ENCODE assay signal across 8 cellular contexts in genomic region chr5:56951946-56952691, GRCh38. TPM values are rescaled to one million over a fixed set of nuclear protein-coding genes. Genes with fewer than 3 reads are reported as not detected.
DNase-seq lines count a peak whose midpoint lies in the region; ATAC-seq and TF ChIP-seq lines count a peak whose summit lies in the region.

Gene MIER3 (minus strand): TSS chr5:56952123. CDS start chr5:56952102, 21 bp downstream.

- H3K27me3 ChIP-seq in CD4-positive, CD25-positive, alpha-beta regulatory T cell (ENCODE audit: control insufficient read depth, insufficient read depth, low read length) = peaks cover 38% of the 10 kb centered on the region
- H3K27me3 ChIP-seq in OCI-LY1 (ENCODE audit: insufficient read depth, low read length) (0 out of 2 replicates have a peak, but pooled peaks cover 7% of the 10 kb centered on the region), mucosa of stomach (ENCODE audit: control insufficient read depth, insufficient read depth, low read length) (peaks cover 11% of the 10 kb centered on the region)

- H3K4me1 Mint-ChIP-seq in CD4-positive, CD25-positive, alpha-beta regulatory T cell = peaks cover 15 to 27% (median 17%) of the 10 kb centered on the region in 4 donors

- peak within 1 kb of the TSS; percentile 95 to 98 (median 96) for H3K4me3 Mint-ChIP-seq in CD4-positive, CD25-positive, alpha-beta regulatory T cell

- H3K36me3 Mint-ChIP-seq in CD4-positive, CD25-positive, alpha-beta regulatory T cell = no peaks in the 10 kb centered on the region

- H3K4me1 ChIP-seq in CD4-positive, CD25-positive, alpha-beta regulatory T cell (ENCODE audit: control insufficient read depth, insufficient read depth, low read length, poor library complexity, severe bottlenecking) = peaks cover 22% of the 10 kb centered on the region
- peaks cover 19% of the 10 kb centered on the region for H3K4me1 ChIP-seq in OCI-LY1 (ENCODE audit: insufficient read depth, low read length, severe bottlenecking)
- H3K4me1 ChIP-seq in mucosa of stomach (ENCODE audit: control insufficient read depth, insufficient read depth, low read length) = peaks cover 10% of the 10 kb centered on the region

- peak; percentile 73 to 80 (median 78) for DNase-seq in CD4-positive, CD25-positive, alpha-beta regulatory T cell
- DNase-seq in activated T-cell treated with anti-CD3 and anti-CD28 coated beads for 1 hour (ENCODE audit: low read depth) (peak; percentile 63), epithelial cell of proximal tubule (ENCODE audit: low read depth) (no peak)
- DNase-seq in stimulated activated CD8-positive, alpha-beta memory T cell treated with anti-CD3 and anti-CD28 coated beads, Interleukin-7, amount 100 ng/mL, for 1 hour (ENCODE audit: low read depth in 2 of 2) = peak; percentile 57 to 60

- H3K4me2 ChIP-seq in OCI-LY1 (ENCODE audit: low read length) = peak within 1 kb of the TSS; percentile 93

- H4K20me1 ChIP-seq in OCI-LY1 (ENCODE audit: insufficient read depth, low read length) = no peaks in the 10 kb centered on the region

- H3K27ac ChIP-seq in CD4-positive, CD25-positive, alpha-beta regulatory T cell (ENCODE audit: insufficient read depth, low read length, poor library complexity, severe bottlenecking) = peak within 1 kb of the TSS; percentile 39
- no peak within 1 kb of the TSS for H3K27ac ChIP-seq in OCI-LY1 (ENCODE audit: low read depth, low read length, poor library complexity, severe bottlenecking)

- ATAC-seq in CD4-positive, CD25-positive, alpha-beta regulatory T cell (ENCODE audit: low read depth in 2 of 2) = peak; percentile 94
- ATAC-seq in GM19372 (IDR thresholded peaks at IDR 0.05; ENCODE audit: low read depth, unreplicated experiment) (peak; percentile 93), HG03520 (IDR thresholded peaks at IDR 0.05; ENCODE audit: unreplicated experiment) (peak; percentile 94)

- H3K79me2 ChIP-seq in OCI-LY1 (ENCODE audit: insufficient read depth, low read length) = no peaks in the 10 kb centered on the region

- H3K9me3 Mint-ChIP-seq in CD4-positive, CD25-positive, alpha-beta regulatory T cell = no peaks in the 10 kb centered on the region

- no peaks in the 10 kb centered on the region for H3K9me2 ChIP-seq in OCI-LY1 (ENCODE audit: low read depth, low read length)

- peak within 1 kb of the TSS; percentile 82 for H3K9ac ChIP-seq in OCI-LY1 (ENCODE audit: low read length)
- H3K9ac ChIP-seq in mucosa of stomach (ENCODE audit: low read length) = peak within 1 kb of the TSS; percentile 84

- H3K36me3 ChIP-seq in CD4-positive, CD25-positive, alpha-beta regulatory T cell (ENCODE audit: control insufficient read depth, insufficient read depth, low read length) = no peaks in the 10 kb centered on the region
- H3K36me3 ChIP-seq in OCI-LY1 (ENCODE audit: insufficient read depth, low read length) (peaks cover 3% of the 10 kb centered on the region; the same call in 1 of the 2 replicates), mucosa of stomach (ENCODE audit: control insufficient read depth, insufficient read depth, low read length) (no peaks in the 10 kb centered on the region)

- H3K27ac Mint-ChIP-seq in CD4-positive, CD25-positive, alpha-beta regulatory T cell = peak within 1 kb of the TSS; percentile 32 to 92 (median 90)

- H3F3A ChIP-seq in OCI-LY1 (ENCODE audit: insufficient read depth, low read length) = no peaks in the 10 kb centered on the region

- H3K9me3 ChIP-seq in CD4-positive, CD25-positive, alpha-beta regulatory T cell (ENCODE audit: control insufficient read depth in 2 of 2, low read length in 2 of 2) = no peaks in the 10 kb centered on the region
- no peaks in the 10 kb centered on the region for H3K9me3 ChIP-seq in OCI-LY1 (ENCODE audit: low read length)
- H3K9me3 ChIP-seq in mucosa of stomach (ENCODE audit: control insufficient read depth, low read length) = no peaks in the 10 kb centered on the region

- peak within 1 kb of the TSS; percentile 79 for H3K4me3 ChIP-seq in CD4-positive, CD25-positive, alpha-beta regulatory T cell (ENCODE audit: low read depth, low read length)
- H3K4me3 ChIP-seq in OCI-LY1 (ENCODE audit: low read depth, low read length, poor library complexity, severe bottlenecking) (peak within 1 kb of the TSS; percentile 88), epithelial cell of proximal tubule (ENCODE audit: low read depth, low read length) (peak within 1 kb of the TSS; percentile 89), mucosa of stomach (ENCODE audit: low read length) (peak within 1 kb of the TSS; percentile 78)

- peaks cover 38% of the 10 kb centered on the region for H3K27me3 Mint-ChIP-seq in CD4-positive, CD25-positive, alpha-beta regulatory T cell

- H2AFZ ChIP-seq in OCI-LY1 (ENCODE audit: low read length) = peak within 1 kb of the TSS; percentile 25

- no peak for TF ChIP-seq CTCF in OCI-LY1 (IDR thresholded peaks at IDR 0.05; ENCODE audit: low read length)
- no peak for TF ChIP-seq CTCF in epithelial cell of proximal tubule (conservative IDR thresholded peaks at IDR 0.05; ENCODE audit: low read depth, low read length)

RNA-seq across cellular contexts. Expression of gene MIER3, which starts in this region (rescaled TPM):
- 23.1 TPM for total RNA-seq in CD4-positive, CD25-positive, alpha-beta regulatory T cell
- 10 to 100 TPM in 1 of 4 donors, 1 to 10 TPM in 3; 6.1 to 12.4 (median 6.7) TPM for polyA plus RNA-seq in CD4-positive, CD25-positive, alpha-beta regulatory T cell
- total RNA-seq in epithelial cell of proximal tubule = 18.7 and 26.5 TPM in 2 replicates
